ENCODE assay signal across 10 cellular contexts in genomic region chr7:134932707-134933370, GRCh38. TPM values are rescaled to one million over a fixed set of nuclear protein-coding genes. Genes with fewer than 3 reads are reported as not detected.
A peak's percentile ranks its signal among the peaks of the same experiment; 100 is the strongest.
DNase-seq lines count a peak whose midpoint lies in the region; ATAC-seq and TF ChIP-seq lines count a peak whose summit lies in the region.
"Had no signal": no experiment of that assay in that cellular context is flagged by ENCODE, and none has a peak within 500 bp of the region (broad histone marks: within the 10 kb centered on the region; RNA-seq: fewer than 3 reads in every experiment).

No MANE protein-coding gene starts in this region.

- in situ Hi-C loops in mammary epithelial cell (cut with MboI; ENCODE audit: low sequenced_read_pairs in 2 of 2): loop anchor here in 1 of 2 donors (25.0 kb wide), 1 partner anchor 246 kb away; no protein-coding TSS in a partner anchor

- no TSS peak for BruUV-seq in MCF 10A (replicated peaks; lab: Mats Ljungman, UMichigan)
- BruUV-seq in mammary epithelial cell (replicated peaks; lab: Mats Ljungman, UMichigan): no TSS peak

- TF ChIP-seq CTCF in MCF 10A (IDR thresholded peaks at IDR 0.05; ENCODE audit: unreplicated experiment) (no peak), mammary epithelial cell (conservative IDR thresholded peaks at IDR 0.05 in 1 of 2, IDR thresholded peaks at IDR 0.05 in 1 of 2; ENCODE audit: extremely low read depth in 1 of 2, insufficient read depth in 1 of 2, low read depth in 1 of 2, low read length in 2 of 2) (no peak), OCI-LY1 (IDR thresholded peaks at IDR 0.05; ENCODE audit: low read length) (no peak), type B pancreatic cell (conservative IDR thresholded peaks at IDR 0.05) (no peak)

- H3K9me3 Mint-ChIP-seq in MCF 10A (ENCODE audit: unreplicated experiment): no peaks in the 10 kb centered on the region
- H3K9me3 Mint-ChIP-seq in type B pancreatic cell: no peaks in the 10 kb centered on the region

- H3K36me3 ChIP-seq in mammary epithelial cell (ENCODE audit: insufficient read depth, low read length): peaks cover 31% of the 10 kb centered on the region
- H3K36me3 ChIP-seq in OCI-LY1 (ENCODE audit: insufficient read depth, low read length): no peaks in the 10 kb centered on the region
- H3K36me3 ChIP-seq in H7 (replicated peaks; ENCODE audit: control insufficient read depth, insufficient read depth, low read length): peaks cover 4% of the 10 kb centered on the region

- H3K4me1 ChIP-seq in mammary epithelial cell (ENCODE audit: insufficient read depth, low read length) (no peaks in the 10 kb centered on the region), OCI-LY1 (ENCODE audit: insufficient read depth, low read length, severe bottlenecking) (peaks cover 13% of the 10 kb centered on the region)
- H3K4me1 ChIP-seq: body of pancreas had no signal

- H3K27ac Mint-ChIP-seq in MCF 10A (ENCODE audit: low read depth, unreplicated experiment) (peak overlapping the region; percentile 72), type B pancreatic cell (peak overlapping the region; percentile 32)

- H3K9ac ChIP-seq in mammary epithelial cell (ENCODE audit: insufficient read depth, low read length): no peak overlapping the region
- no peak overlapping the region for H3K9ac ChIP-seq in OCI-LY1 (ENCODE audit: low read length)

- intact Hi-C loops in MCF 10A (cut with micrococcal nuclease): no loop called here
- intact Hi-C loops in mammary epithelial cell (cut with micrococcal nuclease): no loop called here

- H3K9me2 ChIP-seq in OCI-LY1 (ENCODE audit: low read depth, low read length): no peaks in the 10 kb centered on the region

- H3K27ac ChIP-seq in mammary epithelial cell (ENCODE audit: insufficient read depth, low read depth, low read length): no peak overlapping the region
- no peak overlapping the region for H3K27ac ChIP-seq in OCI-LY1 (ENCODE audit: low read depth, low read length, poor library complexity, severe bottlenecking)
- H3K27ac ChIP-seq: body of pancreas had no signal

- dilution Hi-C loops in mammary epithelial cell (cut with HindIII; ENCODE audit: low sequenced_read_pairs): no loop called here

- peaks cover 5% of the 10 kb centered on the region for H3K4me1 Mint-ChIP-seq in MCF 10A (ENCODE audit: insufficient read depth, unreplicated experiment)
- peaks cover 4% of the 10 kb centered on the region for H3K4me1 Mint-ChIP-seq in type B pancreatic cell (ENCODE audit: unreplicated experiment)

- no peaks in the 10 kb centered on the region for H3F3A ChIP-seq in OCI-LY1 (ENCODE audit: insufficient read depth, low read length)

- ATAC-seq in HG02870 (IDR thresholded peaks at IDR 0.05; ENCODE audit: unreplicated experiment): no peak
- ATAC-seq: body of pancreas had no signal

- DNase-seq in MCF 10A (ENCODE audit: unreplicated experiment) (no peak), mammary epithelial cell (no peak), germinal center (ENCODE audit: low spot score) (peak; percentile 24), type B pancreatic cell (ENCODE audit: extremely low spot score, unreplicated experiment) (no peak), H7 (no peak), AG20443 (ENCODE audit: low spot score) (no peak)
- DNase-seq: body of pancreas, NCI-H1436 had no signal

- H3K27me3 ChIP-seq in mammary epithelial cell (ENCODE audit: insufficient read depth, low read length) (no peaks in the 10 kb centered on the region), OCI-LY1 (ENCODE audit: insufficient read depth, low read length) (0 out of 2 replicates have a peak, but pooled peaks cover 3% of the 10 kb centered on the region), H7 (ENCODE audit: control insufficient read depth, insufficient read depth, low read length) (no peaks in the 10 kb centered on the region)
- H3K27me3 ChIP-seq: body of pancreas had no signal

- H2AFZ ChIP-seq in mammary epithelial cell (ENCODE audit: low read depth, low read length) (no peak overlapping the region), OCI-LY1 (ENCODE audit: low read length) (peak overlapping the region; percentile 29)

- H3K9me3 ChIP-seq in mammary epithelial cell (replicated peaks; ENCODE audit: insufficient read depth, low read length) (no peaks in the 10 kb centered on the region), OCI-LY1 (ENCODE audit: low read length) (no peaks in the 10 kb centered on the region)
- H3K9me3 ChIP-seq: body of pancreas had no signal

- H3K36me3 Mint-ChIP-seq in MCF 10A (ENCODE audit: insufficient read depth, unreplicated experiment): peaks cover 82% of the 10 kb centered on the region
- peaks cover 66% of the 10 kb centered on the region for H3K36me3 Mint-ChIP-seq in type B pancreatic cell

- POLR2A ChIA-PET in MCF 10A (lab: Yijun Ruan, JAX): interaction anchor here (0.5 kb wide), 1 partner anchor 163 kb away, joined by 3 read pairs; no protein-coding TSS in a partner anchor

- H4K20me1 ChIP-seq in mammary epithelial cell (ENCODE audit: insufficient read depth, low read length) (no peaks in the 10 kb centered on the region), OCI-LY1 (ENCODE audit: insufficient read depth, low read length) (no peaks in the 10 kb centered on the region)

- 81% methylated on average over 17 of the region's 17 CpGs for WGBS in mammary epithelial cell (ENCODE audit: low coverage, missing lambda C conversion rate)

- H3K79me2 ChIP-seq in mammary epithelial cell (ENCODE audit: insufficient read depth, low read length): peaks cover 33% of the 10 kb centered on the region
- no peaks in the 10 kb centered on the region for H3K79me2 ChIP-seq in OCI-LY1 (ENCODE audit: insufficient read depth, low read length)

- H3K4me2 ChIP-seq in mammary epithelial cell (ENCODE audit: insufficient read depth, low read depth, low read length) (no peak overlapping the region), OCI-LY1 (ENCODE audit: low read length) (peak overlapping the region; percentile 46)

- no peak overlapping the region for H3K4me3 Mint-ChIP-seq in MCF 10A (ENCODE audit: unreplicated experiment)
- no peak overlapping the region for H3K4me3 Mint-ChIP-seq in type B pancreatic cell

- CTCF ChIA-PET in MCF 10A (lab: Yijun Ruan, JAX): no interaction called here
- CTCF ChIA-PET in mammary epithelial cell (lab: Charles Lee; ENCODE audit: low non-redundant PET): no interaction called here

- H3K4me3 ChIP-seq in mammary epithelial cell (replicated peaks in 1 of 3; ENCODE audit: insufficient read depth in 1 of 3, low read depth in 2 of 3, low read length in 3 of 3) (no peak overlapping the region), OCI-LY1 (ENCODE audit: low read depth, low read length, poor library complexity, severe bottlenecking) (peak overlapping the region; percentile 13), H7 (ENCODE audit: insufficient read depth, low read depth, low read length) (no peak overlapping the region)
- H3K4me3 ChIP-seq: body of pancreas had no signal

- H3K27me3 Mint-ChIP-seq in MCF 10A (ENCODE audit: insufficient read depth, unreplicated experiment): no peaks in the 10 kb centered on the region
- H3K27me3 Mint-ChIP-seq in type B pancreatic cell: no peaks in the 10 kb centered on the region

RNA-seq across cellular contexts. Expression of gene AGBL3, which starts 53.5 kb away (rescaled TPM):
- total RNA-seq in MCF 10A (2022): 1.1 and 1.8 TPM in 2 replicates
- 1 to 10 TPM in 1 of 2 donors, under 1 TPM in 1; 0.61 to 1.2 TPM for total RNA-seq in mammary epithelial cell
- polyA plus RNA-seq in mammary epithelial cell: 0.42 TPM
- not detected for polyA minus RNA-seq in mammary epithelial cell
- 2.4 and 3.2 TPM in 2 replicates for total RNA-seq in type B pancreatic cell (ENCODE audit: low replicate concordance)
- 1.00 and 1.7 TPM in 2 replicates for total RNA-seq in H7 (2014; rRNA removed; shearing (Covaris generic))
